In the genomic region with DNA sequence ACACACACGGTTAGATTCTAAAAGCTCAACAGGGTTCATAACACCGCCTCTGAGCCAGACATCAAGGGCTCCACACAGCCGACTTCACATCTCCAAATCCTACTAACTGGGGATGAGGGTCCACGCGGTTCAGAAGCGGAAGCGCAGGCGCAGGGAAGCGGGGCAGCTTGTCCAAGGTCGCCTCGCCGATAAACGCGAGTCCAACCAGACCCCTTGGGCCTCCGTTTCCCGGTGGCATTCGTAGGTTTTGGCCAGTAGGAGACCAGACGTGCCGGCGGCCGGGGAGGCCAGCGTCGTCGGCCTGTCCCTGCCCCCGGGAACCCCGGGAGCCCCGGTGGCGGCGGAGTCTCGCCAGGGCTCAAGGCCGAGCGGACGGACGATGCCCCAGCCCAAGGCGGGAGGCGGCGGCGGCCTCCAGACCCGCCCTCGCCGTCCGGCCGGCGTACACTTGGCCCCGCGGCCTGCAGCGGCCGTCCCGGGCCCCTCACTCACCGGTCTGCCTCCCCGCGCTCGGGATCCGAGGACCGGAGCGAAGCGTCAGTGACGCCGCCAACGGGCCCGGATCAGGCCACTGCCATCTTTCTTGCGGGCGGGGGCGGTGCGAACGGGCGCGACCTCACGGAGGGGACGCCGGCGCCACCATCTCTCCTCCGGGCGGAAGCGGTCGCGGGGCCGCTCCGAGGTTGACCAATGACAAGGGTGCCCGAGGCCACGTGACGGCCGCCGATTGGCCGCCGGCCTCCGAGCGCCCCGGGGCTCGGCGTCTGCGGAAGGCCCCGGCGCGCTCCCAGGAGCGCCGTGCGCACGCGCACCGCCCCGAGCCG, we compare ENCODE assay signal across 8 cellular contexts. TPM values are rescaled to one million over a fixed set of nuclear protein-coding genes. Genes with fewer than 3 reads are reported as not detected.
DNase-seq lines count a peak whose midpoint lies in the region; ATAC-seq and TF ChIP-seq lines count a peak whose summit lies in the region.

A gene with protein sequence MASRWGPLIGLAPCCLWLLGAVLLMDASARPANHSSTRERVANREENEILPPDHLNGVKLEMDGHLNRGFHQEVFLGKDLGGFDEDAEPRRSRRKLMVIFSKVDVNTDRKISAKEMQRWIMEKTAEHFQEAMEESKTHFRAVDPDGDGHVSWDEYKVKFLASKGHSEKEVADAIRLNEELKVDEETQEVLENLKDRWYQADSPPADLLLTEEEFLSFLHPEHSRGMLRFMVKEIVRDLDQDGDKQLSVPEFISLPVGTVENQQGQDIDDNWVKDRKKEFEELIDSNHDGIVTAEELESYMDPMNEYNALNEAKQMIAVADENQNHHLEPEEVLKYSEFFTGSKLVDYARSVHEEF (minus strand): TSS at position 602 of the 824 bp plus-strand sequence. CDS start 3,229 bp downstream, outside the sequence.

- H3K27me3 Mint-ChIP-seq in naive B cell = no peaks in the 10 kb centered on the region

- H3K27ac Mint-ChIP-seq in naive B cell = peak within 1 kb of the TSS; percentile 78 to 93 (median 87)
- peak within 1 kb of the TSS; percentile 94 for H3K27ac Mint-ChIP-seq in stimulated activated effector memory CD8-positive, alpha-beta T cell treated with anti-CD3 and anti-CD28 coated beads, Interleukin-12 subunit alpha, Interleukin-12 subunit beta, amount 100 ng/mL, for 72 hours

- no peaks in the 10 kb centered on the region for H3K36me3 Mint-ChIP-seq in naive B cell
- peaks cover 68% of the 10 kb centered on the region for H3K36me3 Mint-ChIP-seq in stimulated activated effector memory CD8-positive, alpha-beta T cell treated with anti-CD3 and anti-CD28 coated beads, Interleukin-12 subunit alpha, Interleukin-12 subunit beta, amount 100 ng/mL, for 72 hours

- ATAC-seq in naive B cell (ENCODE audit: low read depth in 2 of 2) = peak; percentile 95 to 97
- ATAC-seq in stimulated activated effector memory CD8-positive, alpha-beta T cell treated with anti-CD3 and anti-CD28 coated beads, Interleukin-12 subunit alpha, Interleukin-12 subunit beta, amount 100 ng/mL, for 72 hours = peak; percentile 95

- TF ChIP-seq CTCF in LNCaP clone FGC (IDR thresholded peaks at IDR 0.05; ENCODE audit: control insufficient read depth, extremely low read depth, insufficient read depth) = no peak

- H3K4me1 Mint-ChIP-seq in naive B cell = peaks cover 19 to 29% (median 29%) of the 10 kb centered on the region in 3 donors
- peaks cover 35% of the 10 kb centered on the region for H3K4me1 Mint-ChIP-seq in stimulated activated effector memory CD8-positive, alpha-beta T cell treated with anti-CD3 and anti-CD28 coated beads, Interleukin-12 subunit alpha, Interleukin-12 subunit beta, amount 100 ng/mL, for 72 hours

- H3K4me3 Mint-ChIP-seq in naive B cell = peak within 1 kb of the TSS; percentile 84 to 96 (median 93)
- peak within 1 kb of the TSS; percentile 87 for H3K4me3 Mint-ChIP-seq in stimulated activated effector memory CD8-positive, alpha-beta T cell treated with anti-CD3 and anti-CD28 coated beads, Interleukin-12 subunit alpha, Interleukin-12 subunit beta, amount 100 ng/mL, for 72 hours

- H3K9me3 Mint-ChIP-seq in naive B cell = no peaks in the 10 kb centered on the region
- no peaks in the 10 kb centered on the region for H3K9me3 Mint-ChIP-seq in stimulated activated effector memory CD8-positive, alpha-beta T cell treated with anti-CD3 and anti-CD28 coated beads, Interleukin-12 subunit alpha, Interleukin-12 subunit beta, amount 100 ng/mL, for 72 hours

- H3K4me3 ChIP-seq in LNCaP clone FGC (ENCODE audit: low read depth, low read length) = peak within 1 kb of the TSS; percentile 87

- peak; percentile 96 for DNase-seq in EH (ENCODE audit: low read depth)
- peak; percentile 95 for DNase-seq in H4 (ENCODE audit: low spot score)
- DNase-seq in LNCaP clone FGC (ENCODE audit: low read depth) = peak; percentile 81
- peak; percentile 99 for DNase-seq in RPMI8226
- DNase-seq in activated T-helper 1 cell treated with anti-CD3 and anti-CD28 coated beads, Interleukin-2, amount 50 U/mL, for 16 hours (ENCODE audit: low read depth in 1 of 2, low spot score in 1 of 2) = peak; percentile 92 to 96
- DNase-seq in fibroblast of gingiva (ENCODE audit: low read depth) = peak; percentile 96
- DNase-seq in naive B cell = peak; percentile 97
- peak; percentile 92 to 97 for DNase-seq in stimulated activated effector memory CD8-positive, alpha-beta T cell treated with anti-CD3 and anti-CD28 coated beads, Interleukin-12 subunit alpha, Interleukin-12 subunit beta, amount 100 ng/mL, for 72 hours (ENCODE audit: low spot score in 2 of 2)

RNA-seq across cellular contexts. Expression of the gene that starts here (rescaled TPM):
- total RNA-seq in H4 (2014; rRNA removed; shearing (Covaris generic)) = 101 and 116 TPM in 2 replicates
- polyA plus RNA-seq in naive B cell (ENCODE audit: low read depth in 6 of 6) = 100 to 1,000 TPM in 1 of 6 donors, 10 to 100 TPM in 5; 64.8 to 101 (median 85.4) TPM

Comparison
In these comparisons a context has a peak if more than half of its experiments do, and no peak if none do; other contexts are left out.
1. Peak in every context shown above with its lines: DNase-seq, ATAC-seq and H3K4me3 ChIP-seq.